Comparison of ENCODE assay signal across 8 cellular contexts in genomic region chr5:119323630-119324000, GRCh38. TPM values are rescaled to one million over a fixed set of nuclear protein-coding genes. Genes with fewer than 3 reads are reported as not detected.
DNase-seq lines count a peak whose midpoint lies in the region; ATAC-seq, FAIRE-seq and TF ChIP-seq lines count a peak whose summit lies in the region.

No MANE protein-coding gene starts in this region.

- peaks cover 95% of the 10 kb centered on the region for H3K4me1 Mint-ChIP-seq in activated CD4-positive, alpha-beta memory T cell treated with anti-CD3 and anti-CD28 coated beads for 36 hours (ENCODE audit: low read depth)

- FAIRE-seq in keratinocyte (lab: Jason Lieb, UNC), result peak; percentile 63

- no peak for TF ChIP-seq CTCF in AG10803 (conservative IDR thresholded peaks at IDR 0.05; ENCODE audit: low read length)
- TF ChIP-seq CTCF in keratinocyte (optimal IDR thresholded peaks at IDR 0.05 in 1 of 3, IDR thresholded peaks at IDR 0.05 in 1 of 3, conservative IDR thresholded peaks at IDR 0.05 in 1 of 3; ENCODE audit: extremely low read depth in 1 of 3, insufficient read depth in 2 of 3, low read length in 3 of 3), result no peak
- TF ChIP-seq CTCF in GM10248 (IDR thresholded peaks at IDR 0.05; ENCODE audit: control extremely low read depth, extremely low read depth, low read depth, missing control alignments), result no peak

- H2AFZ ChIP-seq in keratinocyte (ENCODE audit: control insufficient read depth, low read length), result no peak overlapping the region

- H3K4me1 ChIP-seq in HUES48 (ENCODE audit: control insufficient read depth, insufficient read depth, low read length) (peaks cover 38% of the 10 kb centered on the region), keratinocyte (ENCODE audit: control insufficient read depth, extremely low read depth, insufficient read depth, low read length) (peaks cover 41% of the 10 kb centered on the region)

- no peak for ATAC-seq in GM21529 (IDR thresholded peaks at IDR 0.05; ENCODE audit: unreplicated experiment)

- dilution Hi-C loops in keratinocyte (cut with MboI; ENCODE audit: extremely low pct_ligation_motif_present, low sequenced_read_pairs), result no loop called here

- no peaks in the 10 kb centered on the region for H3K36me3 Mint-ChIP-seq in activated CD4-positive, alpha-beta memory T cell treated with anti-CD3 and anti-CD28 coated beads for 36 hours

- no peaks in the 10 kb centered on the region for H3K9me3 ChIP-seq in HUES48 (ENCODE audit: control insufficient read depth, insufficient read depth, low read length)
- H3K9me3 ChIP-seq in keratinocyte (ENCODE audit: control insufficient read depth, low read depth, low read length), result no peaks in the 10 kb centered on the region

- CTCF ChIA-PET in activated CD4-positive, alpha-beta memory T cell treated with anti-CD3 and anti-CD28 coated beads for 36 hours (lab: Charles Lee), result interaction anchor here (0.8 to 3.0 kb wide), 9 partner anchors 8 to 336 kb away, joined by 3 to 11 read pairs (median 5); no protein-coding TSS in a partner anchor
- CTCF ChIA-PET in GM10248 (lab: Yijun Ruan, JAX), result interaction anchor here (0.9 to 2.3 kb wide), 11 partner anchors 8 to 335 kb away, joined by 3 to 15 read pairs (median 4); partner anchors contain the start of gene DTWD2

- H3K36me3 ChIP-seq in HUES48 (ENCODE audit: control insufficient read depth, insufficient read depth, low read length) (no peaks in the 10 kb centered on the region), keratinocyte (ENCODE audit: control insufficient read depth in 2 of 2, extremely low read depth in 1 of 2, insufficient read depth in 2 of 2, low read length in 2 of 2) (no peaks in the 10 kb centered on the region)

- H3K4me3 ChIP-seq in AG10803 (ENCODE audit: low read length), result no peak overlapping the region
- no peak overlapping the region for H3K4me3 ChIP-seq in HUES48 (ENCODE audit: low read depth, low read length)
- peak overlapping the region in 2 of 3 experiments; percentile 36 to 40 for H3K4me3 ChIP-seq in keratinocyte (ENCODE audit: control insufficient read depth in 2 of 3, extremely low read depth in 1 of 3, insufficient read depth in 2 of 3, low read depth in 1 of 3, low read length in 3 of 3)

- H3K27me3 ChIP-seq in HUES48 (ENCODE audit: control insufficient read depth, insufficient read depth, low read length) (no peaks in the 10 kb centered on the region), keratinocyte (ENCODE audit: control insufficient read depth, extremely low read depth, insufficient read depth, low read length) (no peaks in the 10 kb centered on the region)

- peak overlapping the region; percentile 94 for H3K27ac Mint-ChIP-seq in activated CD4-positive, alpha-beta memory T cell treated with anti-CD3 and anti-CD28 coated beads for 36 hours

- DNase-seq in AG10803 (ENCODE audit: low read depth) (peak; percentile 49), keratinocyte (ENCODE audit: low read depth, low spot score) (peak; percentile 84), mesenteric fat pad (ENCODE audit: low spot score) (no peak), GM10248 (ENCODE audit: extremely low spot score) (no peak), NCI-H2029 treated with DMSO at 0.1 percent for 48 hours (lab: John Stamatoyannopoulos, UW) (no peak)
- DNase-seq in activated CD4-positive, alpha-beta memory T cell treated with anti-CD3 and anti-CD28 coated beads for 36 hours, result no peak

- H3K9ac ChIP-seq in HUES48 (ENCODE audit: low read depth, low read length), result no peak overlapping the region
- peak overlapping the region; percentile 77 for H3K9ac ChIP-seq in keratinocyte (ENCODE audit: control insufficient read depth, extremely low read depth, insufficient read depth, low read length)

- POLR2A ChIA-PET in activated CD4-positive, alpha-beta memory T cell treated with anti-CD3 and anti-CD28 coated beads for 36 hours (lab: Charles Lee), result interaction anchor here (0.5 to 2.3 kb wide), 5 partner anchors 11 to 84 kb away, joined by 3 to 21 read pairs (median 3); partner anchors contain the start of gene TNFAIP8
- POLR2A ChIA-PET in GM10248 (lab: Yijun Ruan, JAX), result no interaction called here

- H3K27me3 Mint-ChIP-seq in activated CD4-positive, alpha-beta memory T cell treated with anti-CD3 and anti-CD28 coated beads for 36 hours, result no peaks in the 10 kb centered on the region

- peak overlapping the region; percentile 82 for H3K4me2 ChIP-seq in keratinocyte (ENCODE audit: control insufficient read depth, extremely low read depth, insufficient read depth, low read depth, low read length)

- intact Hi-C loops in activated CD4-positive, alpha-beta memory T cell treated with anti-CD3 and anti-CD28 coated beads for 36 hours (cut with micrococcal nuclease), result no loop called here

- H3K79me2 ChIP-seq in keratinocyte (ENCODE audit: control insufficient read depth, insufficient read depth, low read length), result peaks cover 13% of the 10 kb centered on the region

- H4K20me1 ChIP-seq in keratinocyte (ENCODE audit: control insufficient read depth, extremely low read depth, insufficient read depth, low read length), result no peaks in the 10 kb centered on the region

- H3K27ac ChIP-seq in HUES48 (ENCODE audit: low read depth, low read length) (peak overlapping the region; percentile 66), keratinocyte (ENCODE audit: control insufficient read depth, insufficient read depth, low read length) (peak overlapping the region; percentile 96)

- H3K9me1 ChIP-seq in keratinocyte (ENCODE audit: control insufficient read depth, extremely low read depth, insufficient read depth, low read length), result no peaks in the 10 kb centered on the region

- no peaks in the 10 kb centered on the region for H3K9me3 Mint-ChIP-seq in activated CD4-positive, alpha-beta memory T cell treated with anti-CD3 and anti-CD28 coated beads for 36 hours

- H3K4me3 Mint-ChIP-seq in activated CD4-positive, alpha-beta memory T cell treated with anti-CD3 and anti-CD28 coated beads for 36 hours, result no peak overlapping the region

RNA-seq across cellular contexts. Expression of gene TNFAIP8, which starts 32.2 kb away (rescaled TPM):
- total RNA-seq in activated CD4-positive, alpha-beta memory T cell treated with anti-CD3 and anti-CD28 coated beads for 36 hours, result 100 to 1,000 TPM; 153 to 159 TPM
- 12.5 to 20.8 TPM (median 15.6 TPM) in 3 replicates for polyA plus RNA-seq in keratinocyte
- polyA plus RNA-seq in keratinocyte (2011; ENCODE audit: low read depth), result 35.7 TPM
- polyA plus RNA-seq in keratinocyte (2011; cell fraction: cytosol; rRNA removed), result 9.4 and 14.7 TPM in 2 replicates
- polyA plus RNA-seq in keratinocyte (2011; cell fraction: nucleus; rRNA removed), result 12.1 and 15.3 TPM in 2 replicates
- polyA plus RNA-seq in keratinocyte (2012; ENCODE audit: low replicate concordance), result 10.3 and 27.0 TPM in 2 replicates
- 0.23 to 15.2 TPM (median 7.0 TPM) in 3 replicates for polyA minus RNA-seq in keratinocyte
- polyA minus RNA-seq in keratinocyte (2011; cell fraction: cytosol; rRNA and poly(A)+ RNA removed), result 9.6 TPM
- polyA minus RNA-seq in keratinocyte (2011; cell fraction: nucleus; rRNA and poly(A)+ RNA removed), result 7.2 and 13.7 TPM in 2 replicates
- total RNA-seq in mesenteric fat pad, result 29.6 TPM

Comparison
In these comparisons a context has a peak if more than half of its experiments do, and no peak if none do; other contexts are left out.
1. DNase-seq: peak in AG10803 (single experiment) and keratinocyte (single experiment); none in activated CD4-positive, alpha-beta memory T cell treated with anti-CD3 and anti-CD28 coated beads for 36 hours (single experiment), mesenteric fat pad (single experiment), GM10248 (single experiment) and NCI-H2029 treated with DMSO at 0.1 percent for 48 hours (single experiment).
2. H3K4me3 ChIP-seq: peak in keratinocyte (2 of 3); none in AG10803 (single experiment) and HUES48 (single experiment).